In genomic region chr10:50017646-50018045, GRCh38 we compare ENCODE assay signal across 7 cellular contexts. TPM values are rescaled to one million over a fixed set of nuclear protein-coding genes. Genes with fewer than 3 reads are reported as not detected.
DNase-seq lines count a peak whose midpoint lies in the region; ATAC-seq and TF ChIP-seq lines count a peak whose summit lies in the region.
"Not testable (repeated sequence)": the region's sequence is repeated elsewhere in the genome, so short reads cannot be mapped to it uniquely, and the experiment has no call there.

No MANE protein-coding gene starts in this region.

- BruUV-seq in PC-3 (replicated peaks; lab: Mats Ljungman, UMichigan): not testable (repeated sequence)

- not testable (repeated sequence) for H2AFZ ChIP-seq in PC-3 (ENCODE audit: low read length)

- not testable (repeated sequence) for TF ChIP-seq CTCF in PC-3 (conservative IDR thresholded peaks at IDR 0.05; ENCODE audit: low read depth, low read length); fibroblast of mammary gland (conservative IDR thresholded peaks at IDR 0.05; ENCODE audit: control insufficient read depth, insufficient read depth, low read depth, low read length); foreskin fibroblast (IDR thresholded peaks at IDR 0.05; ENCODE audit: low read depth, low read length)

- intact Hi-C loops in PC-3 (cut with micrococcal nuclease): not testable (repeated sequence)

- H3K9ac ChIP-seq in PC-3 (ENCODE audit: low read length): not testable (repeated sequence)

- not testable (repeated sequence) for ATAC-seq in PC-3

- H3K79me2 ChIP-seq in PC-3 (ENCODE audit: low read length): not testable (repeated sequence)

- H3K9me3 ChIP-seq in PC-3 (ENCODE audit: low read length): not testable (repeated sequence)

- not testable (repeated sequence) for H3K4me3 ChIP-seq in PC-3 (ENCODE audit: low read length); fibroblast of mammary gland (ENCODE audit: control insufficient read depth, low read depth, low read length); foreskin fibroblast (ENCODE audit: low read depth in 1 of 2, low read length in 2 of 2)

- H3K36me3 ChIP-seq in PC-3 (ENCODE audit: low read depth, low read length): not testable (repeated sequence)

- H3K27ac ChIP-seq in PC-3 (ENCODE audit: low read length): not testable (repeated sequence)

- POLR2A ChIA-PET in PC-3 (lab: Charles Lee; ENCODE audit: unreplicated experiment): not testable (repeated sequence)

- not testable (repeated sequence) for H3K9me2 ChIP-seq in PC-3 (replicated peaks; ENCODE audit: low read length)

- H4K20me1 ChIP-seq in PC-3 (ENCODE audit: low read length): not testable (repeated sequence)

- not testable (repeated sequence) for H3K27me3 ChIP-seq in PC-3 (ENCODE audit: low read length)

- DNase-seq in AG08396 (ENCODE audit: low spot score) (peak; percentile 18), AG20443 (ENCODE audit: low spot score) (peak; percentile 24), GM04504 (ENCODE audit: low read depth) (peak; percentile 3), PC-3 (peak; percentile 51), astrocyte of the hippocampus (ENCODE audit: low read depth, low spot score) (peak; percentile 24), fibroblast of mammary gland (ENCODE audit: low read depth) (peak; percentile 45), foreskin fibroblast (peak; percentile 20 to 24)

- not testable (repeated sequence) for H3K4me1 ChIP-seq in PC-3 (ENCODE audit: insufficient read depth, low read length)

- H3K4me2 ChIP-seq in PC-3 (ENCODE audit: low read length): not testable (repeated sequence)

- not testable (repeated sequence) for H3F3A ChIP-seq in PC-3 (ENCODE audit: low read length, unreplicated experiment)

- CTCF ChIA-PET in PC-3 (lab: Charles Lee): not testable (repeated sequence)

RNA-seq across cellular contexts. Expression of gene AGAP6, which starts 29.4 kb away (rescaled TPM):
- 35.9 and 38.5 TPM in 2 replicates for total RNA-seq in PC-3 (2014; rRNA removed)

RNA-seq across cellular contexts. Expression of gene WASHC2A, which starts 50.1 kb away (rescaled TPM):
- 57.9 and 67.6 TPM in 2 replicates for total RNA-seq in PC-3 (2014; rRNA removed)
